22 cellular contexts compared by ENCODE assay signal in the genomic region with DNA sequence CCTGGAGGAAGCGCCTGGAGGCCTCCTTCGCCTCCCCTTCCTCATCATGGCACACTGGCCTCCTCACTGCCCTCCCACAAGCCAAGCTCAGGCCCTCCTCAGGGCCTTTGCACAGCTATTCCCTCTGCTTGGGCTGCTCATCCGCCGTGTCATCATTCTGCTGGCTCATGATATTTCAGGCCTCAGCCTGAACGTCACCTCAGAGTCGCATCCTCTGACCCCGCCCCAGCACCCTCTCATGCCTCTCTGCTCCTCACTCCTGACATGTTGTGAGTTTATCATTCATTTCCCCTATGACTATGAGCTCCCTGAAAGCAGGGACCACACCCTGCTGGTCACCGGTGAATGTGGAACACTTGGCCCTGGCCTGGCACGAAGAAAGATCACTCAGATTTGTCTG. TPM values are rescaled to one million over a fixed set of nuclear protein-coding genes. Genes with fewer than 3 reads are reported as not detected.
DNase-seq lines count a peak whose midpoint lies in the region; ATAC-seq and TF ChIP-seq lines count a peak whose summit lies in the region.
"Had no signal": no experiment of that assay in that cellular context is flagged by ENCODE, and none has a peak within 500 bp of the region (broad histone marks: within the 10 kb centered on the region; RNA-seq: fewer than 3 reads in every experiment).

No MANE protein-coding gene starts in this region.

- no peak overlapping the region for H3K4me2 ChIP-seq in IMR-90 (ENCODE audit: low read depth, low read length)
- H3K4me2 ChIP-seq in neural progenitor cell = no peak overlapping the region
- H3K4me2 ChIP-seq: BLaER1 had no signal

- H3K4me3 Mint-ChIP-seq in T-helper 2 cell treated with Interferon-gamma antibody and Interleukin-4, amounts not matched to agents 5 μg/mL and 100 μg/mL, for 36 hours = no peak overlapping the region
- H3K4me3 Mint-ChIP-seq in central memory CD8-positive, alpha-beta T cell = no peak overlapping the region
- no peak overlapping the region for H3K4me3 Mint-ChIP-seq in neural progenitor cell
- H3K4me3 Mint-ChIP-seq: activated B cell treated with CpG ODN at 0.5 μM for 24 hours; activated naive CD8-positive, alpha-beta T cell; mesothelial cell of epicardium had no signal

- H3K14ac ChIP-seq in IMR-90 (replicated peaks; ENCODE audit: low read depth, low read length) = no peak overlapping the region

- no peaks in the 10 kb centered on the region for H3K79me1 ChIP-seq in IMR-90 (ENCODE audit: low read depth in 1 of 2, low read length in 2 of 2)

- H3K4ac ChIP-seq in IMR-90 (ENCODE audit: low read depth, low read length) = no peak overlapping the region

- H4K91ac ChIP-seq in IMR-90 (ENCODE audit: insufficient read depth, low read depth, low read length) = no peak overlapping the region

- no peak overlapping the region for H4K5ac ChIP-seq in IMR-90 (ENCODE audit: low read depth, low read length)

- H2AK5ac ChIP-seq in IMR-90 (ENCODE audit: low read depth, low read length) = no peak overlapping the region

- H2BK20ac ChIP-seq in IMR-90 (ENCODE audit: low read depth, low read length) = no peak overlapping the region

- H2BK5ac ChIP-seq in IMR-90 (ENCODE audit: low read depth, low read length, poor library complexity, severe bottlenecking) = no peak overlapping the region

- H3K4me1 ChIP-seq in IMR-90 (ENCODE audit: control insufficient read depth, insufficient read depth, low read length) (peaks cover 13% of the 10 kb centered on the region), neural progenitor cell (no peaks in the 10 kb centered on the region)
- H3K4me1 ChIP-seq: HAP-1, heart left ventricle, uterus had no signal

- BruUV-seq in IMR-90 (replicated peaks; lab: Mats Ljungman, UMichigan) = no TSS peak

- no peaks in the 10 kb centered on the region for H4K20me1 ChIP-seq in IMR-90 (ENCODE audit: insufficient read depth, low read length)
- H4K20me1 ChIP-seq in neural progenitor cell (ENCODE audit: low read depth) = no peaks in the 10 kb centered on the region
- H4K20me1 ChIP-seq: BLaER1 had no signal

- 92% methylated on average over 4 of the region's 9 CpGs; no CpG with 5 or more reads in 1 of the 2 experiments for WGBS in IMR-90 (ENCODE audit: extremely low coverage in 2 of 2, insufficient read length in 1 of 2), 2 experiments

- H3K4me1 Mint-ChIP-seq in T-helper 2 cell treated with Interferon-gamma antibody and Interleukin-4, amounts not matched to agents 5 μg/mL and 100 μg/mL, for 36 hours (ENCODE audit: low read depth) = peaks cover 6% of the 10 kb centered on the region
- no peaks in the 10 kb centered on the region for H3K4me1 Mint-ChIP-seq in central memory CD8-positive, alpha-beta T cell
- H3K4me1 Mint-ChIP-seq in neural progenitor cell = peaks cover 16% of the 10 kb centered on the region
- H3K4me1 Mint-ChIP-seq: activated B cell treated with CpG ODN at 0.5 μM for 24 hours had no signal

- H3K9ac ChIP-seq in IMR-90 (ENCODE audit: low read depth, low read length) = no peak overlapping the region
- H3K9ac ChIP-seq in neural progenitor cell = no peak overlapping the region
- H3K9ac ChIP-seq: BLaER1 had no signal

- dilution Hi-C loops in IMR-90 (cut with HindIII; ENCODE audit: low sequenced_read_pairs, unreplicated experiment) = no loop called here

- H3K9me3 Mint-ChIP-seq in T-helper 2 cell treated with Interferon-gamma antibody and Interleukin-4, amounts not matched to agents 5 μg/mL and 100 μg/mL, for 36 hours = no peaks in the 10 kb centered on the region
- H3K9me3 Mint-ChIP-seq in central memory CD8-positive, alpha-beta T cell = no peaks in the 10 kb centered on the region
- H3K9me3 Mint-ChIP-seq in neural progenitor cell = no peaks in the 10 kb centered on the region
- H3K9me3 Mint-ChIP-seq: activated B cell treated with CpG ODN at 0.5 μM for 24 hours, mesothelial cell of epicardium had no signal

- no peak for DNase-seq in T-helper 2 cell treated with Interferon-gamma antibody and Interleukin-4, amounts not matched to agents 5 μg/mL and 100 μg/mL, for 36 hours (ENCODE audit: low spot score)
- no peak for DNase-seq in T-helper 2 cell
- no peak for DNase-seq in IMR-90
- DNase-seq in central memory CD8-positive, alpha-beta T cell (ENCODE audit: low spot score in 2 of 2) = no peak
- DNase-seq in neural progenitor cell (ENCODE audit: low spot score) = no peak
- DNase-seq in NK-92 (lab: John Stamatoyannopoulos, UW; ENCODE audit: unreplicated experiment) = no peak
- no peak for DNase-seq in omental fat pad (ENCODE audit: low spot score)
- no peak for DNase-seq in iPS-NIHi7 (ENCODE audit: extremely low spot score)
- DNase-seq: activated B cell treated with CpG ODN at 0.5 μM for 24 hours; effector memory CD4-positive, alpha-beta T cell; heart left ventricle; OCI-M1; SIG-M5; T-helper 1 cell; uterus had no signal

- no peaks in the 10 kb centered on the region for H3F3A ChIP-seq in neural progenitor cell (ENCODE audit: low read depth)

- no peak for TF ChIP-seq POLR2A in IMR-90 (IDR thresholded peaks at IDR 0.05; ENCODE audit: low read depth, low read length)

- peaks cover 23% of the 10 kb centered on the region for H3K9me1 ChIP-seq in IMR-90 (ENCODE audit: insufficient read depth, low read length)

- no peak overlapping the region for H4K8ac ChIP-seq in IMR-90 (ENCODE audit: low read depth in 2 of 2, low read length in 2 of 2)

- in situ Hi-C loops in IMR-90 (cut with MboI; ENCODE audit: low sequenced_read_pairs) = loop anchor here (25.0 kb wide), 1 partner anchor 1838 kb away; the partner anchor contains the start of genes RASSF1, TUSC2 and ZMYND10

- POLR2A ChIA-PET in IMR-90 (lab: Charles Lee; ENCODE audit: unreplicated experiment) = no interaction called here

- TF ChIP-seq RAD21 in IMR-90 (IDR thresholded peaks at IDR 0.05; ENCODE audit: low read length) = no peak

- H3K56ac ChIP-seq in IMR-90 (ENCODE audit: extremely low read depth, insufficient read depth, low read length) = no peak overlapping the region

- H3K36me3 ChIP-seq in IMR-90 (ENCODE audit: control insufficient read depth, insufficient read depth, low read length) (no peaks in the 10 kb centered on the region), neural progenitor cell (no peaks in the 10 kb centered on the region)
- H3K36me3 ChIP-seq: BLaER1, HAP-1, heart left ventricle, uterus had no signal

- no peak overlapping the region for H3K23ac ChIP-seq in IMR-90 (ENCODE audit: low read depth, low read length)

- no peaks in the 10 kb centered on the region for H3K79me2 ChIP-seq in neural progenitor cell (ENCODE audit: low read depth)

- intact Hi-C loops in IMR-90 (cut with micrococcal nuclease) = no loop called here

- no peak overlapping the region for H2BK15ac ChIP-seq in IMR-90 (ENCODE audit: low read depth, low read length)

- no peaks in the 10 kb centered on the region for H3K36me3 Mint-ChIP-seq in T-helper 2 cell treated with Interferon-gamma antibody and Interleukin-4, amounts not matched to agents 5 μg/mL and 100 μg/mL, for 36 hours (ENCODE audit: low read depth)
- H3K36me3 Mint-ChIP-seq in central memory CD8-positive, alpha-beta T cell (ENCODE audit: insufficient read depth) = no peaks in the 10 kb centered on the region
- no peaks in the 10 kb centered on the region for H3K36me3 Mint-ChIP-seq in neural progenitor cell
- H3K36me3 Mint-ChIP-seq: activated naive CD8-positive, alpha-beta T cell; mesothelial cell of epicardium had no signal

- no peak overlapping the region for H3K18ac ChIP-seq in IMR-90 (ENCODE audit: low read depth, low read length)

- ATAC-seq in IMR-90 (ENCODE audit: low read depth) = no peak
- ATAC-seq in central memory CD8-positive, alpha-beta T cell (replicated peaks; ENCODE audit: extremely low read depth, poor library complexity, severe bottlenecking) = no peak
- no peak for ATAC-seq in omental fat pad (ENCODE audit: low FRiP score)
- ATAC-seq: heart left ventricle, left lobe of liver had no signal

- H2AFZ ChIP-seq in IMR-90 (replicated peaks; ENCODE audit: low read length, poor library complexity) = peak overlapping the region; percentile 5
- no peak overlapping the region for H2AFZ ChIP-seq in neural progenitor cell (replicated peaks)

- peak overlapping the region; percentile 34 for H3K27ac Mint-ChIP-seq in T-helper 2 cell treated with Interferon-gamma antibody and Interleukin-4, amounts not matched to agents 5 μg/mL and 100 μg/mL, for 36 hours
- H3K27ac Mint-ChIP-seq in central memory CD8-positive, alpha-beta T cell (ENCODE audit: low read depth) = peak overlapping the region; percentile 49
- H3K27ac Mint-ChIP-seq in neural progenitor cell = peak overlapping the region; percentile 39
- H3K27ac Mint-ChIP-seq: activated B cell treated with CpG ODN at 0.5 μM for 24 hours; activated naive CD8-positive, alpha-beta T cell; mesothelial cell of epicardium had no signal

- H3K27ac ChIP-seq in IMR-90 (ENCODE audit: insufficient read depth, low read length) (no peak overlapping the region), neural progenitor cell (no peak overlapping the region)
- H3K27ac ChIP-seq: BLaER1, heart left ventricle, uterus had no signal

- H2BK120ac ChIP-seq in IMR-90 (ENCODE audit: low read depth, low read length) = no peak overlapping the region

- no peaks in the 10 kb centered on the region for H3K9me3 ChIP-seq in IMR-90 (ENCODE audit: control insufficient read depth, insufficient read depth, low read length)
- no peaks in the 10 kb centered on the region for H3K9me3 ChIP-seq in neural progenitor cell (ENCODE audit: low read depth)
- H3K9me3 ChIP-seq: BLaER1, HAP-1, heart left ventricle, uterus had no signal

- no peak overlapping the region for H3K4me3 ChIP-seq in IMR-90 (ENCODE audit: insufficient read depth, low read depth, low read length)
- H3K4me3 ChIP-seq in neural progenitor cell = no peak overlapping the region
- H3K4me3 ChIP-seq: BLaER1, HAP-1, heart left ventricle, uterus had no signal

- H2AK9ac ChIP-seq in IMR-90 (replicated peaks; ENCODE audit: low read depth, low read length, poor library complexity) = no peak overlapping the region

- peaks cover 5% of the 10 kb centered on the region for H3K27me3 Mint-ChIP-seq in T-helper 2 cell treated with Interferon-gamma antibody and Interleukin-4, amounts not matched to agents 5 μg/mL and 100 μg/mL, for 36 hours (ENCODE audit: low read depth)
- H3K27me3 Mint-ChIP-seq in central memory CD8-positive, alpha-beta T cell = no peaks in the 10 kb centered on the region
- H3K27me3 Mint-ChIP-seq in neural progenitor cell (ENCODE audit: insufficient read depth, low read depth) = peaks cover 7% of the 10 kb centered on the region
- H3K27me3 Mint-ChIP-seq: activated B cell treated with CpG ODN at 0.5 μM for 24 hours; activated naive CD8-positive, alpha-beta T cell had no signal

- CTCF ChIA-PET in IMR-90 (lab: Yijun Ruan, JAX) = no interaction called here

- TF ChIP-seq CTCF in IMR-90 (conservative IDR thresholded peaks at IDR 0.05; ENCODE audit: low read depth, low read length) = no peak
- TF ChIP-seq CTCF in neural progenitor cell (IDR thresholded peaks at IDR 0.05) = no peak
- no peak for TF ChIP-seq CTCF in omental fat pad (IDR thresholded peaks at IDR 0.05)

- H3K27me3 ChIP-seq in IMR-90 (ENCODE audit: control insufficient read depth, insufficient read depth, low read length) (peaks cover 9% of the 10 kb centered on the region), neural progenitor cell (no peaks in the 10 kb centered on the region)
- H3K27me3 ChIP-seq: BLaER1, heart left ventricle, uterus had no signal

RNA-seq across cellular contexts. Expression of gene POC1A, which starts 20.7 kb away (rescaled TPM):
- 8.3 and 10.6 TPM in 2 replicates for total RNA-seq in IMR-90 (2012; rRNA removed)
- polyA plus RNA-seq in IMR-90 (2012; rRNA removed) = 11.5 TPM in 2 replicates
- 9.0 and 9.3 TPM in 2 replicates for polyA plus RNA-seq in IMR-90 (2012; cell fraction: cytosol; rRNA removed)
- polyA plus RNA-seq in IMR-90 (2012; cell fraction: nucleus; rRNA removed; ENCODE audit: low replicate concordance) = 5.2 and 10.5 TPM in 2 replicates
- 10.3 and 18.7 TPM in 2 replicates for total RNA-seq in neural progenitor cell (ENCODE audit: low replicate concordance)
- 1 to 10 TPM in 3 of 4 donors, under 1 TPM in 1; 0.65 to 2.0 (median 1.2) TPM for total RNA-seq in omental fat pad

RNA-seq across cellular contexts. Expression of gene ALAS1, which starts 23.1 kb away (rescaled TPM):
- total RNA-seq in IMR-90 (2012; rRNA removed) = 29.7 and 32.8 TPM in 2 replicates
- polyA plus RNA-seq in IMR-90 (2012; rRNA removed) = 47.2 and 47.8 TPM in 2 replicates
- 34.1 and 38.0 TPM in 2 replicates for polyA plus RNA-seq in IMR-90 (2012; cell fraction: cytosol; rRNA removed)
- polyA plus RNA-seq in IMR-90 (2012; cell fraction: nucleus; rRNA removed; ENCODE audit: low replicate concordance) = 38.1 and 45.9 TPM in 2 replicates
- 35.0 and 54.9 TPM in 2 replicates for total RNA-seq in neural progenitor cell (ENCODE audit: low replicate concordance)
- total RNA-seq in omental fat pad = 10 to 100 TPM; 29.3 to 79.7 (median 31.0) TPM

RNA-seq across cellular contexts. Expression of gene TLR9, which starts 50.5 kb away (rescaled TPM):
- total RNA-seq in IMR-90 (2012; rRNA removed) (not detected in 2 replicates), neural progenitor cell (ENCODE audit: low replicate concordance) (not detected in 2 replicates), omental fat pad (under 1 TPM in 1 of 4 donors, not detected in 3; 0.19 TPM)
- polyA plus RNA-seq in IMR-90 (2012; rRNA removed) = 0.03 TPM in 1 of 2 replicates, not detected in the other
- polyA plus RNA-seq in IMR-90 (2012; cell fraction: cytosol; rRNA removed) = 0.01 TPM in 1 of 2 replicates, not detected in the other
- polyA plus RNA-seq in IMR-90 (2012; cell fraction: nucleus; rRNA removed; ENCODE audit: low replicate concordance) = 0.15 TPM in 2 replicates
- total RNA-seq: left lobe of liver, M059J had no signal
- polyA plus RNA-seq: neural cell had no signal
